In the genomic region with DNA sequence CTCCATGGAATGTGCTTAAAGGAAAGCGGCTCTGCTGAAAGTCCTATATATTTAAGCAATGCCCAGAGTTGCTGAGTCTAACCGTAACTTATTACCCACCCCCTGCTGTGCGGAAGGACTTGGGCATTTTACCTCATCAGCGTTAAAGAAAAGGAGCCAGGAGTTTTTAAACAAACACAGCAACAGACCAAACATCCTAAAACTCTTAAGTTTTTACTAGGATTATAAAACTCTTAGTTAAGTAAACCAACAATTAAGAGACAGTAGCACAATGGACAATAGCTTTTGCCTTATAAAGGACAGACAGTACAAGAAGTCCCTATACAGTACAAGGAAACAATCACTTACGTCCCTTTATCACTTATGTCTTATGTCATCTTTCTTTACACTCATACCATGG, we compare ENCODE assay signal across 17 cellular contexts.
A peak's percentile ranks its signal among the peaks of the same experiment; 100 is the strongest.
DNase-seq lines count a peak whose midpoint lies in the region; ATAC-seq, FAIRE-seq and TF ChIP-seq lines count a peak whose summit lies in the region.
"Had no signal": no experiment of that assay in that cellular context is flagged by ENCODE, and none has a peak within 500 bp of the region (broad histone marks: within the 10 kb centered on the region; RNA-seq: fewer than 3 reads in every experiment).

No MANE protein-coding gene starts in this region.

- no peak overlapping the region for H3K27ac Mint-ChIP-seq in GM23338
- H3K27ac Mint-ChIP-seq in neural progenitor cell: no peak overlapping the region
- H3K27ac Mint-ChIP-seq: CD4-positive, alpha-beta T cell; IgD-negative memory B cell had no signal

- H3K9ac ChIP-seq in IMR-90 (ENCODE audit: low read depth, low read length) (no peak overlapping the region), neural progenitor cell (no peak overlapping the region)
- H3K9ac ChIP-seq: BLaER1 treated with 17β-estradiol and CSF1 and Interleukin-3, amounts not matched to agents 10 nM and 100 nM had no signal

- no peak overlapping the region for H3K23ac ChIP-seq in IMR-90 (ENCODE audit: low read depth, low read length)

- no peak overlapping the region for H2BK15ac ChIP-seq in IMR-90 (ENCODE audit: low read depth, low read length)

- H3K36me3 Mint-ChIP-seq in GM23338 (ENCODE audit: low read depth) (no peaks in the 10 kb centered on the region), neural progenitor cell (peaks cover 48% of the 10 kb centered on the region)
- H3K36me3 Mint-ChIP-seq: IgD-negative memory B cell had no signal

- H4K5ac ChIP-seq in IMR-90 (ENCODE audit: low read depth, low read length): no peak overlapping the region

- H3K4me1 Mint-ChIP-seq in GM23338 (peaks cover 23% of the 10 kb centered on the region), neural progenitor cell (peaks cover 41% of the 10 kb centered on the region)
- H3K4me1 Mint-ChIP-seq: IgD-negative memory B cell had no signal

- no peaks in the 10 kb centered on the region for H4K20me1 ChIP-seq in GM23338 (replicated peaks; ENCODE audit: insufficient read depth)
- peaks cover 4% of the 10 kb centered on the region; the same call in 1 of the 2 replicates for H4K20me1 ChIP-seq in IMR-90 (ENCODE audit: insufficient read depth, low read length)
- peaks cover 100% of the 10 kb centered on the region for H4K20me1 ChIP-seq in neural progenitor cell (ENCODE audit: low read depth)
- H4K20me1 ChIP-seq: BLaER1 treated with 17β-estradiol and CSF1 and Interleukin-3, amounts not matched to agents 10 nM and 100 nM had no signal

- DNase-seq in GM23338 (ENCODE audit: low spot score) (peak; percentile 43), IMR-90 (no peak), left colon (no peak), neural progenitor cell (ENCODE audit: low spot score) (peak; percentile 46), posterior vena cava (ENCODE audit: low spot score) (no peak), NCI-H146 treated with DMSO at 0.1 percent for 48 hours (lab: John Stamatoyannopoulos, UW; ENCODE audit: unreplicated experiment) (no peak), D721Med (ENCODE audit: insufficient read length, low spot score) (no peak)
- DNase-seq: 8988T; Calu3; CD4-positive, alpha-beta T cell; DMS79 had no signal

- peaks cover 8 to 28% of the 10 kb centered on the region in 2 experiments; a peak in 3 of 4 replicates for H3K79me1 ChIP-seq in IMR-90 (ENCODE audit: low read depth in 1 of 2, low read length in 2 of 2)

- no peak overlapping the region for H3K18ac ChIP-seq in IMR-90 (ENCODE audit: low read depth, low read length)

- H2AK5ac ChIP-seq in IMR-90 (ENCODE audit: low read depth, low read length): peak overlapping the region; percentile 33; the same call in 1 of the 2 replicates

- no peak for ATAC-seq in GM23338
- ATAC-seq in IMR-90 (ENCODE audit: low read depth): no peak
- peak; percentile 66 for ATAC-seq in left colon
- no peak for ATAC-seq in HG03342 (IDR thresholded peaks at IDR 0.05; ENCODE audit: unreplicated experiment)
- ATAC-seq: HCT116 had no signal

- H3K56ac ChIP-seq in IMR-90 (ENCODE audit: extremely low read depth, insufficient read depth, low read length): no peak overlapping the region

- no peak for TF ChIP-seq CTCF in GM23338 (conservative IDR thresholded peaks at IDR 0.05; ENCODE audit: low read depth in 2 of 2)
- no peak for TF ChIP-seq CTCF in IMR-90 (conservative IDR thresholded peaks at IDR 0.05; ENCODE audit: low read depth, low read length)
- TF ChIP-seq CTCF in neural progenitor cell (IDR thresholded peaks at IDR 0.05): no peak
- no peak for TF ChIP-seq CTCF in D721Med (IDR thresholded peaks at IDR 0.05; ENCODE audit: insufficient read depth, missing control alignments)

- H3K9me3 ChIP-seq in IMR-90 (ENCODE audit: control insufficient read depth, insufficient read depth, low read length) (no peaks in the 10 kb centered on the region), neural progenitor cell (ENCODE audit: low read depth) (no peaks in the 10 kb centered on the region)

- H2BK20ac ChIP-seq in IMR-90 (ENCODE audit: low read depth, low read length): 0 out of 2 replicates have a peak overlapping the region, but pooled peaks have one; percentile 18

- H3K9me3 Mint-ChIP-seq in GM23338 (no peaks in the 10 kb centered on the region), neural progenitor cell (no peaks in the 10 kb centered on the region)
- H3K9me3 Mint-ChIP-seq: IgD-negative memory B cell had no signal

- H2BK120ac ChIP-seq in IMR-90 (ENCODE audit: low read depth, low read length): no peak overlapping the region

- CTCF ChIA-PET in IMR-90 (lab: Yijun Ruan, JAX): no interaction called here

- POLR2A ChIA-PET in IMR-90 (lab: Charles Lee; ENCODE audit: unreplicated experiment): no interaction called here

- intact Hi-C loops in IMR-90 (cut with micrococcal nuclease): no loop called here
- intact Hi-C loops in left colon (cut with DNase I, micrococcal nuclease): no loop called here
- intact Hi-C loops in posterior vena cava (cut with DNase I): no loop called here

- TF ChIP-seq POLR2A in IMR-90 (IDR thresholded peaks at IDR 0.05; ENCODE audit: low read depth, low read length): no peak

- peaks cover 2% of the 10 kb centered on the region for H3K27me3 Mint-ChIP-seq in GM23338 (ENCODE audit: insufficient read depth, low read depth, poor library complexity)
- H3K27me3 Mint-ChIP-seq in neural progenitor cell (ENCODE audit: insufficient read depth, low read depth): no peaks in the 10 kb centered on the region

- no peaks in the 10 kb centered on the region for H3F3A ChIP-seq in GM23338 (replicated peaks; ENCODE audit: low read depth)
- H3F3A ChIP-seq in neural progenitor cell (ENCODE audit: low read depth): no peaks in the 10 kb centered on the region

- no peaks in the 10 kb centered on the region for H3K9me2 ChIP-seq in GM23338 (ENCODE audit: insufficient read depth)

- H3K27ac ChIP-seq in GM23338 (ENCODE audit: low read depth): no peak overlapping the region
- H3K27ac ChIP-seq in IMR-90 (ENCODE audit: insufficient read depth, low read length): no peak overlapping the region
- no peak overlapping the region for H3K27ac ChIP-seq in neural progenitor cell
- H3K27ac ChIP-seq: BLaER1 treated with 17β-estradiol and CSF1 and Interleukin-3, amounts not matched to agents 10 nM and 100 nM had no signal

- no peak for FAIRE-seq in D721Med (lab: Jason Lieb, UNC)
- FAIRE-seq: GM12891, H54 had no signal

- H2AFZ ChIP-seq in GM23338: no peak overlapping the region
- H2AFZ ChIP-seq in IMR-90 (replicated peaks; ENCODE audit: low read length, poor library complexity): no peak overlapping the region
- no peak overlapping the region for H2AFZ ChIP-seq in neural progenitor cell (replicated peaks)

- H4K91ac ChIP-seq in IMR-90 (ENCODE audit: insufficient read depth, low read depth, low read length): no peak overlapping the region

- no peak overlapping the region for H2BK5ac ChIP-seq in IMR-90 (ENCODE audit: low read depth, low read length, poor library complexity, severe bottlenecking)

- no TSS peak for BruUV-seq in IMR-90 (replicated peaks; lab: Mats Ljungman, UMichigan)

- peaks cover 6% of the 10 kb centered on the region for H3K9me1 ChIP-seq in IMR-90 (ENCODE audit: insufficient read depth, low read length)

- no peak overlapping the region for H3K4me3 ChIP-seq in GM23338
- no peak overlapping the region for H3K4me3 ChIP-seq in IMR-90 (ENCODE audit: insufficient read depth, low read depth, low read length)
- H3K4me3 ChIP-seq in neural progenitor cell: no peak overlapping the region
- H3K4me3 ChIP-seq: BLaER1 treated with 17β-estradiol and CSF1 and Interleukin-3, amounts not matched to agents 10 nM and 100 nM had no signal

- no peak overlapping the region for H3K4me2 ChIP-seq in GM23338
- H3K4me2 ChIP-seq in IMR-90 (ENCODE audit: low read depth, low read length): no peak overlapping the region
- H3K4me2 ChIP-seq in neural progenitor cell: peak overlapping the region; percentile 17
- H3K4me2 ChIP-seq: BLaER1 treated with 17β-estradiol and CSF1 and Interleukin-3, amounts not matched to agents 10 nM and 100 nM had no signal

- in situ Hi-C loops in IMR-90 (cut with MboI; ENCODE audit: low sequenced_read_pairs): no loop called here

- H3K14ac ChIP-seq in IMR-90 (replicated peaks; ENCODE audit: low read depth, low read length): no peak overlapping the region

- no peaks in the 10 kb centered on the region for H3K79me2 ChIP-seq in GM23338 (replicated peaks; ENCODE audit: insufficient read depth)
- peaks cover 96% of the 10 kb centered on the region for H3K79me2 ChIP-seq in neural progenitor cell (ENCODE audit: low read depth)

- dilution Hi-C loops in IMR-90 (cut with HindIII; ENCODE audit: low sequenced_read_pairs, unreplicated experiment): no loop called here

- H2AK9ac ChIP-seq in IMR-90 (replicated peaks; ENCODE audit: low read depth, low read length, poor library complexity): no peak overlapping the region

- H3K36me3 ChIP-seq in GM23338 (ENCODE audit: insufficient read depth): no peaks in the 10 kb centered on the region
- peaks cover 8% of the 10 kb centered on the region; the same call in 1 of the 2 replicates for H3K36me3 ChIP-seq in IMR-90 (ENCODE audit: control insufficient read depth, insufficient read depth, low read length)
- H3K36me3 ChIP-seq in neural progenitor cell: peaks cover 13% of the 10 kb centered on the region
- H3K36me3 ChIP-seq: BLaER1 treated with 17β-estradiol and CSF1 and Interleukin-3, amounts not matched to agents 10 nM and 100 nM had no signal

- TF ChIP-seq RAD21 in IMR-90 (IDR thresholded peaks at IDR 0.05; ENCODE audit: low read length): no peak

- H4K8ac ChIP-seq in IMR-90 (ENCODE audit: low read depth in 2 of 2, low read length in 2 of 2): no peak overlapping the region; a peak in 1 of 4 replicates

- no CpG with 5 or more reads among the region's 5 CpGs for WGBS in IMR-90 (ENCODE audit: extremely low coverage in 2 of 2, insufficient read length in 1 of 2), 2 experiments

- no peak overlapping the region for H3K4me3 Mint-ChIP-seq in GM23338
- no peak overlapping the region for H3K4me3 Mint-ChIP-seq in neural progenitor cell
- H3K4me3 Mint-ChIP-seq: CD4-positive, alpha-beta T cell; IgD-negative memory B cell had no signal

- H3K4me1 ChIP-seq in GM23338 (ENCODE audit: insufficient read depth) (peaks cover 18% of the 10 kb centered on the region), IMR-90 (ENCODE audit: control insufficient read depth, insufficient read depth, low read length) (peaks cover 3% of the 10 kb centered on the region; the same call in 1 of the 2 replicates), neural progenitor cell (peaks cover 31% of the 10 kb centered on the region)
- H3K4me1 ChIP-seq: BLaER1 treated with 17β-estradiol and CSF1 and Interleukin-3, amounts not matched to agents 10 nM and 100 nM had no signal

- H3K4ac ChIP-seq in IMR-90 (ENCODE audit: low read depth, low read length): peak overlapping the region; percentile 18; the same call in 1 of the 2 replicates

- H3K27me3 ChIP-seq in GM23338 (ENCODE audit: insufficient read depth) (no peaks in the 10 kb centered on the region), IMR-90 (ENCODE audit: control insufficient read depth, insufficient read depth, low read length) (no peaks in the 10 kb centered on the region), neural progenitor cell (no peaks in the 10 kb centered on the region)
- H3K27me3 ChIP-seq: BLaER1 treated with 17β-estradiol and CSF1 and Interleukin-3, amounts not matched to agents 10 nM and 100 nM had no signal

TF ChIP-seq in GM23338, 12 proteins besides CTCF, POLR2A, EP300 and RAD21 (continues in another document):
- no peak for TF ChIP-seq JUNB (IDR thresholded peaks at IDR 0.05; ENCODE audit: unreplicated experiment)

Comparison
In these comparisons a context has a peak if more than half of its experiments do, and no peak if none do; other contexts are left out.
1. DNase-seq: peak in GM23338 (single experiment) and neural progenitor cell (single experiment); none in IMR-90 (single experiment), left colon (0 of 2), posterior vena cava (single experiment), NCI-H146 treated with DMSO at 0.1 percent for 48 hours (single experiment) and D721Med (single experiment).